34 cellular contexts compared by ENCODE assay signal in the genomic region with DNA sequence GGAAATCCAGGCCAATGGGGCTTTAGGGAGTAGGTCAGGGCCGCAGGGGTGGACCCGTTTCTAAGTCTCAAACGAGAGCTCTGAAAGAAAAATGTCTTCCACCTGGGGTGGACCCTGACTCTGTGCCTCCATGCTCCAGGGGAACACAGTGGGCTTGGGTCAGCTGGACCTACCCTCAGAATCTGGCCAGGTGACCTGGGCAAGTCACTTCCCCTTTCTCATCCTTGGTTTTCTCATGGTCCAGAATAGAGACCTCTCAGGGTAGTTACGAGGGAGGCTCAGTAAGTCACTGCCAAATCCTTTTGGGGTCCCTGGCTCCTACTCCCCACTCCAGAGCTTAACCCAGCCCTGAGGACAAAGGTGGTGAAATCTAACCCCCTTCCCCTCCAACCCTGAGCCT. TPM values are rescaled to one million over a fixed set of nuclear protein-coding genes. Genes with fewer than 3 reads are reported as not detected.
"Had no signal": no experiment of that assay in that cellular context is flagged by ENCODE, and none has a peak within 500 bp of the region (broad histone marks: within the 10 kb centered on the region; RNA-seq: fewer than 3 reads in every experiment).

No MANE protein-coding gene starts in this region.

- H3K9me3 ChIP-seq: Peyer's patch, SJSA1, SK-N-SH had no signal

- H3K36me3 ChIP-seq: brain microvascular endothelial cell, Peyer's patch had no signal

- DNase-seq: activated CD4-positive, alpha-beta T cell treated with anti-CD3 and anti-CD28 coated beads, Interleukin-2, amount 10 ng/mL, durations not matched to agents 24 days and 14 days; activated CD4-positive, alpha-beta T cell treated with anti-CD3 and anti-CD28 coated beads, Interleukin-2, amount 50 U/mL, for 4 hours; activated CD8-positive, alpha-beta memory T cell treated with anti-CD3 and anti-CD28 coated beads, Interleukin-2, amount 50 U/mL, for 4 hours; activated effector memory CD4-positive, alpha-beta T cell treated with anti-CD3 and anti-CD28 coated beads, Interleukin-2, amount 50 U/mL, for 16 hours; activated naive CD4-positive, alpha-beta T cell treated with Interleukin-2 at 50 U/mL for 16 hours; activated naive CD8-positive, alpha-beta T cell treated with anti-CD3 and anti-CD28 coated beads, Interleukin-2, amount 50 U/mL, for 24 hours; activated T-cell treated with anti-CD3 and anti-CD28 coated beads for 4 hours; activated T-cell treated with anti-CD3 and anti-CD28 coated beads, Interleukin-2, amount 50 U/mL, for 48 hours; aorta; brain microvascular endothelial cell; central memory CD4-positive, alpha-beta T cell; MM.1S; MV-4-11; NCI-H1092; NCI-H1436 treated with DMSO at 0.1 percent for 48 hours; NCI-H1694 treated with DMSO at 0.1 percent for 48 hours; NCI-H2029; NCI-H345; NCI-H510A; NCI-H526; NCI-H748 treated with DMSO at 0.1 percent for 48 hours; NK-92 treated with Interleukin-12 subunit alpha and Interleukin-12 subunit beta, amount 100 ng/mL, for 24 hours; PC-3; Peyer's patch; RPMI8226; SHP77 treated with DMSO at 0.1 percent for 48 hours; SK-N-SH had no signal

- ATAC-seq: activated naive CD4-positive, alpha-beta T cell treated with anti-CD3 and anti-CD28 coated beads, Interleukin-2, amount 50 U/mL, for 72 hours; activated naive CD8-positive, alpha-beta T cell treated with anti-CD3 and anti-CD28 coated beads, Interleukin-2, amount 50 U/mL, for 24 hours; activated T-helper 17 cell treated with anti-CD3 and anti-CD28 coated beads, Interleukin-2, amount 50 U/mL, for 72 hours; PC-3 had no signal

- H3K4me3 ChIP-seq: Peyer's patch, SJSA1 had no signal

- H3K9me3 Mint-ChIP-seq: activated CD4-positive, alpha-beta T cell treated with anti-CD3 and anti-CD28 coated beads, Interleukin-2, amount 10 ng/mL, durations not matched to agents 24 days and 14 days; activated naive CD4-positive, alpha-beta T cell treated with anti-CD3 and anti-CD28 coated beads, Interleukin-2, amount 50 U/mL, for 72 hours; activated naive CD8-positive, alpha-beta T cell treated with anti-CD3 and anti-CD28 coated beads, Interleukin-2, amount 50 U/mL, for 24 hours; activated T-helper 17 cell treated with anti-CD3 and anti-CD28 coated beads, Interleukin-2, amount 50 U/mL, for 72 hours; T-helper 1 cell treated with Interleukin-12 subunit alpha and Interleukin-12 subunit beta and Interleukin-4 antibody, amounts not matched to agents 30 μg/mL and 1 μg/mL, for 36 hours; T-helper 2 cell treated with Interferon-gamma antibody and Interleukin-4, amounts not matched to agents 5 μg/mL and 100 μg/mL, for 36 hours had no signal

- H3K27ac Mint-ChIP-seq: activated CD4-positive, alpha-beta T cell treated with anti-CD3 and anti-CD28 coated beads, Interleukin-2, amount 10 ng/mL, durations not matched to agents 24 days and 14 days; activated naive CD4-positive, alpha-beta T cell treated with anti-CD3 and anti-CD28 coated beads, Interleukin-2, amount 50 U/mL, for 72 hours; activated naive CD8-positive, alpha-beta T cell treated with anti-CD3 and anti-CD28 coated beads, Interleukin-2, amount 50 U/mL, for 24 hours; activated T-helper 17 cell treated with anti-CD3 and anti-CD28 coated beads, Interleukin-2, amount 50 U/mL, for 72 hours; T-helper 1 cell treated with Interleukin-12 subunit alpha and Interleukin-12 subunit beta and Interleukin-4 antibody, amounts not matched to agents 30 μg/mL and 1 μg/mL, for 36 hours; T-helper 2 cell treated with Interferon-gamma antibody and Interleukin-4, amounts not matched to agents 5 μg/mL and 100 μg/mL, for 36 hours had no signal

- H3K9ac ChIP-seq: KMS-11, SK-N-SH had no signal

- H3K4me3 Mint-ChIP-seq: activated CD4-positive, alpha-beta T cell treated with anti-CD3 and anti-CD28 coated beads, Interleukin-2, amount 10 ng/mL, durations not matched to agents 24 days and 14 days; activated naive CD8-positive, alpha-beta T cell treated with anti-CD3 and anti-CD28 coated beads, Interleukin-2, amount 50 U/mL, for 24 hours; activated T-helper 17 cell treated with anti-CD3 and anti-CD28 coated beads, Interleukin-2, amount 50 U/mL, for 72 hours; T-helper 1 cell treated with Interleukin-12 subunit alpha and Interleukin-12 subunit beta and Interleukin-4 antibody, amounts not matched to agents 30 μg/mL and 1 μg/mL, for 36 hours; T-helper 2 cell treated with Interferon-gamma antibody and Interleukin-4, amounts not matched to agents 5 μg/mL and 100 μg/mL, for 36 hours had no signal

- H3K27me3 ChIP-seq: brain microvascular endothelial cell, Peyer's patch, SJSA1 had no signal

- H3K4me2 ChIP-seq: KMS-11, SK-N-SH had no signal

- H3K27me3 Mint-ChIP-seq: activated CD4-positive, alpha-beta T cell treated with anti-CD3 and anti-CD28 coated beads, Interleukin-2, amount 10 ng/mL, durations not matched to agents 24 days and 14 days; activated naive CD8-positive, alpha-beta T cell treated with anti-CD3 and anti-CD28 coated beads, Interleukin-2, amount 50 U/mL, for 24 hours; activated T-helper 17 cell treated with anti-CD3 and anti-CD28 coated beads, Interleukin-2, amount 50 U/mL, for 72 hours had no signal

- H3K27ac ChIP-seq: brain microvascular endothelial cell, KMS-11, Peyer's patch, SJSA1 had no signal

- FAIRE-seq: TTC549 had no signal

RNA-seq across cellular contexts. Expression of gene EFCAB12, which starts 25.8 kb away (rescaled TPM):
- total RNA-seq: SJSA1 had no signal
